19 cellular contexts compared by ENCODE assay signal in genomic region chr11:79263001-79263400, GRCh38.
DNase-seq lines count a peak whose midpoint lies in the region; ATAC-seq and TF ChIP-seq lines count a peak whose summit lies in the region.
"Had no signal": no experiment of that assay in that cellular context is flagged by ENCODE, and none has a peak within 500 bp of the region (broad histone marks: within the 10 kb centered on the region; RNA-seq: fewer than 3 reads in every experiment).

No MANE protein-coding gene starts in this region.

- DNase-seq in NCI-H82 (lab: John Stamatoyannopoulos, UW) (peak; percentile 14), NCI-H82 treated with DMSO at 0.1 percent for 48 hours (lab: John Stamatoyannopoulos, UW; ENCODE audit: unreplicated experiment) (no peak), astrocyte of the spinal cord (ENCODE audit: low read depth, low spot score) (peak; percentile 17), islet precursor cell (peak; percentile 64), vagina (ENCODE audit: extremely low spot score in 2 of 2) (peak; percentile 81 to 88), NAMALWA (ENCODE audit: low spot score) (no peak)
- DNase-seq in activated naive CD4-positive, alpha-beta T cell treated with anti-CD3 and anti-CD28 coated beads, Interleukin-2, amount 50 U/mL, for 72 hours (ENCODE audit: low spot score in 2 of 2): no peak
- DNase-seq: activated CD4-positive, alpha-beta T cell treated with anti-CD3 and anti-CD28 coated beads for 1 hour; CD4-positive, alpha-beta T cell; DND-41; Karpas-422; naive thymus-derived CD4-positive, alpha-beta T cell; NCI-H146; NCI-H345; stimulated activated naive B cell treated with anti-CD40 and anti-IgM and Interleukin-4, amounts not matched to agents 10 μg/mL and 1 μg/mL and 100 μg/mL, for 72 hours; T-helper 9 cell; upper lobe of left lung had no signal

- H3K4me3 ChIP-seq in astrocyte of the spinal cord (ENCODE audit: low read depth, low read length) (no peak overlapping the region), vagina (no peak overlapping the region)
- H3K4me3 ChIP-seq: upper lobe of left lung had no signal

- no peaks in the 10 kb centered on the region for H3K36me3 Mint-ChIP-seq in activated naive CD4-positive, alpha-beta T cell treated with anti-CD3 and anti-CD28 coated beads, Interleukin-2, amount 50 U/mL, for 72 hours
- H3K36me3 Mint-ChIP-seq: naive thymus-derived CD4-positive, alpha-beta T cell; stimulated activated naive B cell treated with anti-CD40 and anti-IgM and Interleukin-4, amounts not matched to agents 10 μg/mL and 1 μg/mL and 100 μg/mL, for 72 hours had no signal

- no peaks in the 10 kb centered on the region for H3K36me3 ChIP-seq in vagina
- H3K36me3 ChIP-seq: upper lobe of left lung had no signal

- no peak for TF ChIP-seq POLR2A in vagina (IDR thresholded peaks at IDR 0.05)

- peaks cover 7% of the 10 kb centered on the region for H3K4me1 ChIP-seq in vagina
- H3K4me1 ChIP-seq: upper lobe of left lung had no signal

- in situ Hi-C loops in astrocyte of the spinal cord (cut with HindIII; ENCODE audit: low sequenced_read_pairs): no loop called here

- TF ChIP-seq CTCF in astrocyte of the spinal cord (IDR thresholded peaks at IDR 0.05; ENCODE audit: low read depth, low read length) (no peak), vagina (IDR thresholded peaks at IDR 0.05) (no peak)

- no peak overlapping the region for H3K27ac Mint-ChIP-seq in activated naive CD4-positive, alpha-beta T cell treated with anti-CD3 and anti-CD28 coated beads, Interleukin-2, amount 50 U/mL, for 72 hours
- H3K27ac Mint-ChIP-seq: CD4-positive, alpha-beta T cell; naive thymus-derived CD4-positive, alpha-beta T cell; stimulated activated naive B cell treated with anti-CD40 and anti-IgM and Interleukin-4, amounts not matched to agents 10 μg/mL and 1 μg/mL and 100 μg/mL, for 72 hours had no signal

- H3K9me3 Mint-ChIP-seq in activated naive CD4-positive, alpha-beta T cell treated with anti-CD3 and anti-CD28 coated beads, Interleukin-2, amount 50 U/mL, for 72 hours: peaks cover 6 to 8% of the 10 kb centered on the region in 2 donors
- H3K9me3 Mint-ChIP-seq: stimulated activated naive B cell treated with anti-CD40 and anti-IgM and Interleukin-4, amounts not matched to agents 10 μg/mL and 1 μg/mL and 100 μg/mL, for 72 hours had no signal

- intact Hi-C loops in vagina (cut with DNase I): no loop called here

- H3K9me3 ChIP-seq in vagina: no peaks in the 10 kb centered on the region
- H3K9me3 ChIP-seq: upper lobe of left lung had no signal

- H3K27ac ChIP-seq in vagina: no peak overlapping the region
- H3K27ac ChIP-seq: upper lobe of left lung had no signal

- no peaks in the 10 kb centered on the region for H3K27me3 ChIP-seq in vagina
- H3K27me3 ChIP-seq: upper lobe of left lung had no signal

- ATAC-seq in GM21737 (IDR thresholded peaks at IDR 0.05; ENCODE audit: unreplicated experiment): no peak
- no peak for ATAC-seq in activated naive CD4-positive, alpha-beta T cell treated with anti-CD3 and anti-CD28 coated beads, Interleukin-2, amount 50 U/mL, for 72 hours
- ATAC-seq: HCT116; naive thymus-derived CD4-positive, alpha-beta T cell; stimulated activated naive B cell treated with anti-CD40 and anti-IgM and Interleukin-4, amounts not matched to agents 10 μg/mL and 1 μg/mL and 100 μg/mL, for 72 hours had no signal

Comparison
In these comparisons a context has a peak if more than half of its experiments do, and no peak if none do; other contexts are left out.
1. DNase-seq: peak in NCI-H82 (single experiment), astrocyte of the spinal cord (single experiment), islet precursor cell (single experiment) and vagina (2 of 2); none in NCI-H82 treated with DMSO at 0.1 percent for 48 hours (single experiment), NAMALWA (single experiment) and activated naive CD4-positive, alpha-beta T cell treated with anti-CD3 and anti-CD28 coated beads, Interleukin-2, amount 50 U/mL, for 72 hours (0 of 2).